10 cellular contexts compared by ENCODE assay signal in genomic region chr1:46605242-46605641, GRCh38. TPM values are rescaled to one million over a fixed set of nuclear protein-coding genes. Genes with fewer than 3 reads are reported as not detected.
DNase-seq lines count a peak whose midpoint lies in the region; TF ChIP-seq lines count a peak whose summit lies in the region.
"Had no signal": no experiment of that assay in that cellular context is flagged by ENCODE, and none has a peak within 500 bp of the region (broad histone marks: within the 10 kb centered on the region; RNA-seq: fewer than 3 reads in every experiment).

No MANE protein-coding gene starts in this region.

- H3K9me3 ChIP-seq in DOHH2 (ENCODE audit: control insufficient read depth, insufficient read depth, low read length) (no peaks in the 10 kb centered on the region), NT2/D1 (ENCODE audit: insufficient read depth, low read length) (no peaks in the 10 kb centered on the region)
- H3K9me3 ChIP-seq: thoracic aorta had no signal

- intact Hi-C loops in CD14-positive monocyte (cut with micrococcal nuclease), result no loop called here

- peaks cover 5% of the 10 kb centered on the region for H3K36me3 Mint-ChIP-seq in activated naive CD8-positive, alpha-beta T cell treated with anti-CD3 and anti-CD28 coated beads for 36 hours
- H3K36me3 Mint-ChIP-seq in nephron (ENCODE audit: low read depth) (peaks cover 20% of the 10 kb centered on the region), CD14-positive monocyte (peaks cover 52 to 56% of the 10 kb centered on the region in 2 donors)

- H3F3A ChIP-seq in DOHH2 (ENCODE audit: control insufficient read depth, insufficient read depth), result no peaks in the 10 kb centered on the region

- H3K27me3 ChIP-seq in DOHH2 (ENCODE audit: control insufficient read depth, low read length), result no peaks in the 10 kb centered on the region
- peaks cover 7% of the 10 kb centered on the region for H3K27me3 ChIP-seq in NT2/D1 (ENCODE audit: insufficient read depth, insufficient read length)

- H3K27me3 Mint-ChIP-seq in activated naive CD8-positive, alpha-beta T cell treated with anti-CD3 and anti-CD28 coated beads for 36 hours, result no peaks in the 10 kb centered on the region
- H3K27me3 Mint-ChIP-seq in nephron (ENCODE audit: low read depth) (peaks cover 2% of the 10 kb centered on the region), CD14-positive monocyte (ENCODE audit: low read depth in 3 of 3) (no peaks in the 10 kb centered on the region)

- H3K4me1 ChIP-seq in DOHH2 (ENCODE audit: control insufficient read depth, low read length) (peaks cover 17% of the 10 kb centered on the region), NT2/D1 (ENCODE audit: insufficient read depth, insufficient read length) (peaks cover 10% of the 10 kb centered on the region)

- peak overlapping the region; percentile 70; the same call in 1 of the 2 replicates for H3K4me2 ChIP-seq in DOHH2 (ENCODE audit: low read length)

- no peaks in the 10 kb centered on the region for H3K9me2 ChIP-seq in DOHH2 (replicated peaks; ENCODE audit: control insufficient read depth, low read length)

- peak overlapping the region; percentile 7 for H3K9ac ChIP-seq in NT2/D1 (ENCODE audit: insufficient read length, low read depth)

- H3K79me2 ChIP-seq in DOHH2 (ENCODE audit: control insufficient read depth, low read length), result peaks cover 6% of the 10 kb centered on the region

- DNase-seq in NT2/D1 (ENCODE audit: low read depth, low spot score), result no peak
- DNase-seq in activated naive CD8-positive, alpha-beta T cell treated with anti-CD3 and anti-CD28 coated beads for 36 hours, result no peak
- no peak for DNase-seq in CD14-positive monocyte (ENCODE audit: low spot score)
- DNase-seq in NCI-H146 treated with DMSO at 0.1 percent for 48 hours (lab: John Stamatoyannopoulos, UW; ENCODE audit: unreplicated experiment), result no peak
- DNase-seq in NCI-H69 (lab: John Stamatoyannopoulos, UW), result no peak
- DNase-seq: activated CD4-positive, CD25-positive, alpha-beta regulatory T cell; NCI-H2081 had no signal

- no peak overlapping the region for H3K27ac ChIP-seq in DOHH2 (ENCODE audit: low read depth, low read length)

- H3K9me3 Mint-ChIP-seq in activated naive CD8-positive, alpha-beta T cell treated with anti-CD3 and anti-CD28 coated beads for 36 hours, result no peaks in the 10 kb centered on the region
- no peaks in the 10 kb centered on the region for H3K9me3 Mint-ChIP-seq in nephron
- no peaks in the 10 kb centered on the region for H3K9me3 Mint-ChIP-seq in CD14-positive monocyte

- TF ChIP-seq CTCF in DOHH2 (IDR thresholded peaks at IDR 0.05; ENCODE audit: low read depth, low read length, poor library complexity, severe bottlenecking), result no peak
- no peak for TF ChIP-seq CTCF in nephron (IDR thresholded peaks at IDR 0.05; ENCODE audit: unreplicated experiment in 3 of 3)
- no peak for TF ChIP-seq CTCF in CD14-positive monocyte (IDR thresholded peaks at IDR 0.05)

- peak overlapping the region; percentile 88 for H3K4me3 Mint-ChIP-seq in activated naive CD8-positive, alpha-beta T cell treated with anti-CD3 and anti-CD28 coated beads for 36 hours
- H3K4me3 Mint-ChIP-seq in nephron (peak overlapping the region; percentile 91 to 95 (median 94)), CD14-positive monocyte (no peak overlapping the region)

- H3K27ac Mint-ChIP-seq in activated naive CD8-positive, alpha-beta T cell treated with anti-CD3 and anti-CD28 coated beads for 36 hours, result peak overlapping the region; percentile 62
- no peak overlapping the region for H3K27ac Mint-ChIP-seq in nephron
- H3K27ac Mint-ChIP-seq in CD14-positive monocyte, result peak overlapping the region in 3 of 7 donors; percentile 30 to 41 (median 40)

- no peak overlapping the region; the same call in 1 of the 2 replicates for H3K4me3 ChIP-seq in DOHH2 (ENCODE audit: low read length)
- H3K4me3 ChIP-seq in NT2/D1 (ENCODE audit: insufficient read length, low read depth), result no peak overlapping the region

- H4K20me1 ChIP-seq in DOHH2 (ENCODE audit: control insufficient read depth, insufficient read depth, low read depth, low read length), result no peaks in the 10 kb centered on the region

- H3K4me1 Mint-ChIP-seq in activated naive CD8-positive, alpha-beta T cell treated with anti-CD3 and anti-CD28 coated beads for 36 hours, result peaks cover 28% of the 10 kb centered on the region
- H3K4me1 Mint-ChIP-seq in nephron (peaks cover 21% of the 10 kb centered on the region), CD14-positive monocyte (peaks cover 50% of the 10 kb centered on the region)

- H3K36me3 ChIP-seq in DOHH2 (ENCODE audit: control insufficient read depth, low read length), result no peaks in the 10 kb centered on the region
- peaks cover 21% of the 10 kb centered on the region for H3K36me3 ChIP-seq in NT2/D1 (ENCODE audit: insufficient read depth, insufficient read length, low read length)

RNA-seq across cellular contexts. Expression of gene MKNK1, which starts 1.2 kb away (rescaled TPM):
- total RNA-seq in activated naive CD8-positive, alpha-beta T cell treated with anti-CD3 and anti-CD28 coated beads for 36 hours, result 10 to 100 TPM; 23.0 to 23.4 TPM
- polyA plus RNA-seq in CD14-positive monocyte, result 10 to 100 TPM; 38.2 to 38.6 TPM

RNA-seq across cellular contexts. Expression of gene MOB3C, which starts 11.4 kb away (rescaled TPM):
- total RNA-seq in activated naive CD8-positive, alpha-beta T cell treated with anti-CD3 and anti-CD28 coated beads for 36 hours, result 1 to 10 TPM; 8.7 TPM
- polyA plus RNA-seq in CD14-positive monocyte, result 1 to 10 TPM; 5.3 to 6.1 TPM

RNA-seq across cellular contexts. Expression of gene KNCN, which starts 53.8 kb away (rescaled TPM):
- not detected for total RNA-seq in activated naive CD8-positive, alpha-beta T cell treated with anti-CD3 and anti-CD28 coated beads for 36 hours
- polyA plus RNA-seq in CD14-positive monocyte, result not detected
- total RNA-seq: thoracic aorta had no signal

Comparison
In these comparisons a context has a peak if more than half of its experiments do, and no peak if none do; other contexts are left out.
1. H3K4me3 Mint-ChIP-seq: peak in activated naive CD8-positive, alpha-beta T cell treated with anti-CD3 and anti-CD28 coated beads for 36 hours (single experiment) and nephron (3 of 3); none in CD14-positive monocyte (0 of 2).